In genomic region chr15:78950906-78951840, GRCh38 we compare ENCODE assay signal across 8 cellular contexts. TPM values are rescaled to one million over a fixed set of nuclear protein-coding genes. Genes with fewer than 3 reads are reported as not detected.
DNase-seq lines count a peak whose midpoint lies in the region; ATAC-seq and TF ChIP-seq lines count a peak whose summit lies in the region.

No MANE protein-coding gene starts in this region.

- H3K79me2 ChIP-seq in HCT116 (ENCODE audit: insufficient read depth, low read length), result no peaks in the 10 kb centered on the region

- in situ Hi-C loops in astrocyte of the spinal cord (cut with HindIII; ENCODE audit: low sequenced_read_pairs), result no loop called here

- intact Hi-C loops in HCT116 (cut with micrococcal nuclease), result no loop called here

- H3K4me2 ChIP-seq in HCT116 (ENCODE audit: low read length), result peak overlapping the region; percentile 41

- H3K36me3 ChIP-seq in HCT116 (ENCODE audit: control insufficient read depth in 1 of 2, insufficient read depth in 2 of 2, low read length in 2 of 2), result no peaks in the 10 kb centered on the region

- TF ChIP-seq RAD21 in HCT116 (IDR thresholded peaks at IDR 0.05; ENCODE audit: low read depth), result no peak; the same call in 1 of the 2 replicates

- H4K20me1 ChIP-seq in HCT116 (ENCODE audit: insufficient read depth), result no peaks in the 10 kb centered on the region

- TF ChIP-seq POLR2A in HCT116 (IDR thresholded peaks at IDR 0.05; ENCODE audit: borderline replicate concordance, extremely low read depth, insufficient read depth, insufficient read length), result no peak

- TF ChIP-seq CTCF in AG04449 (IDR thresholded peaks at IDR 0.05; ENCODE audit: insufficient read depth, low read length, missing control alignments) (peak; percentile 31), HCT116 (IDR thresholded peaks at IDR 0.05 in 2 of 3, conservative IDR thresholded peaks at IDR 0.05 in 1 of 3; ENCODE audit: borderline replicate concordance in 1 of 3, insufficient read depth in 1 of 3, low read depth in 2 of 3, low read length in 2 of 3) (peak in 2 of 3 experiments; percentile 42; a peak in 3 of 6 replicates), astrocyte of the spinal cord (IDR thresholded peaks at IDR 0.05; ENCODE audit: low read depth, low read length) (peak; percentile 23)

- no peaks in the 10 kb centered on the region for H3K9me3 ChIP-seq in HCT116 (ENCODE audit: control insufficient read depth in 1 of 2, insufficient read depth in 1 of 2, low read depth in 1 of 2, low read length in 2 of 2)

- 0 out of 2 replicates have a peak overlapping the region, but pooled peaks have one; percentile 0 for H3K9ac ChIP-seq in HCT116 (ENCODE audit: low read length)

- no TSS peak for BruUV-seq in HCT116 (replicated peaks; lab: Mats Ljungman, UMichigan)

- no peaks in the 10 kb centered on the region for H3K27me3 ChIP-seq in HCT116 (ENCODE audit: insufficient read depth, low read length)

- no peak overlapping the region for H3K27ac ChIP-seq in HCT116 (ENCODE audit: low read depth, low read length)

- H3K4me3 ChIP-seq in AG04449 (ENCODE audit: low read depth, low read length) (no peak overlapping the region), HCT116 (replicated peaks in 1 of 2; ENCODE audit: low read depth in 1 of 2, low read length in 2 of 2) (0 out of 4 replicates have a peak overlapping the region, but pooled peaks of 1 of the 2 experiments have one; percentile 1), astrocyte of the spinal cord (ENCODE audit: low read depth, low read length) (no peak overlapping the region)

- RAD21 ChIA-PET in HCT116 (lab: Charles Lee; ENCODE audit: low non-redundant PET in 1 of 2, low total read pairs in 2 of 2, uncharacterized antibody in 2 of 2, unreplicated experiment in 2 of 2), result no interaction called here

- CTCF ChIA-PET in AG04449 (lab: Yijun Ruan, JAX) (interaction anchor here (0.9 to 1.4 kb wide), 4 partner anchors 9 to 233 kb away, joined by 3 to 5 read pairs (median 4); no protein-coding TSS in a partner anchor), HCT116 (lab: Charles Lee) (interaction anchor here (1.0 kb wide), 1 partner anchor 28 kb away, joined by 3 read pairs; no protein-coding TSS in a partner anchor)

- no peaks in the 10 kb centered on the region for H3K9me2 ChIP-seq in HCT116 (ENCODE audit: insufficient read depth)

- POLR2A ChIA-PET in AG04449 (lab: Yijun Ruan, JAX), result no interaction called here
- POLR2A ChIA-PET in HCT116 (lab: Charles Lee), result interaction anchor here (0.6 kb wide), 1 partner anchor 56 kb away, joined by 5 read pairs; no protein-coding TSS in a partner anchor

- ATAC-seq in HCT116 (peak; percentile 81), GM21367 (IDR thresholded peaks at IDR 0.05; ENCODE audit: unreplicated experiment) (no peak)

- peak overlapping the region; percentile 70 for H2AFZ ChIP-seq in HCT116 (ENCODE audit: low read depth, low read length, poor library complexity, severe bottlenecking)

- DNase-seq in AG04449 (ENCODE audit: low read depth, low spot score) (no peak), HCT116 (ENCODE audit: low read depth, low spot score) (no peak), astrocyte of the spinal cord (ENCODE audit: low read depth, low spot score) (peak; percentile 27), left kidney (ENCODE audit: low read depth, low spot score) (peak; percentile 56), NCI-H2081 treated with DMSO at 0.1 percent for 48 hours (lab: John Stamatoyannopoulos, UW) (no peak), C1 segment of cervical spinal cord (lab: John Stamatoyannopoulos, UW) (no peak), NCI-H2171 (lab: John Stamatoyannopoulos, UW) (no peak)

- peaks cover 12 to 31% of the 10 kb centered on the region in 2 experiments; a peak in 3 of 4 replicates for H3K4me1 ChIP-seq in HCT116 (ENCODE audit: control insufficient read depth in 1 of 2, insufficient read depth in 2 of 2, low read length in 2 of 2)

TF ChIP-seq in HCT116, 20 proteins besides CTCF, POLR2A, EP300 and RAD21:
- TF ChIP-seq SP1 (IDR thresholded peaks at IDR 0.05; ENCODE audit: low read depth), result 0 out of 2 replicates have a peak, but pooled peaks have one; percentile 7
- TF ChIP-seq TCF7L2 (IDR thresholded peaks at IDR 0.05; ENCODE audit: borderline replicate concordance, extremely low read depth, insufficient read depth, insufficient read length), result no peak

RNA-seq across cellular contexts. Expression of gene CTSH, which starts 6.3 kb away (rescaled TPM):
- total RNA-seq in HCT116 (2021; ENCODE audit: unreplicated experiment), result 37.5 TPM
- 31.2 and 50.0 TPM in 2 replicates for polyA plus RNA-seq in HCT116 (2012)

Comparison
In these comparisons a context has a peak if more than half of its experiments do, and no peak if none do; other contexts are left out.
1. DNase-seq: peak in astrocyte of the spinal cord (single experiment) and left kidney (single experiment); none in AG04449 (single experiment), HCT116 (single experiment), NCI-H2081 treated with DMSO at 0.1 percent for 48 hours (single experiment), C1 segment of cervical spinal cord (0 of 14) and NCI-H2171 (single experiment).
2. Peak in every context shown above with its lines, with median percentiles within 50 percentile points of each other: CTCF ChIP-seq.